8 cellular contexts compared by ENCODE assay signal in the genomic region with DNA sequence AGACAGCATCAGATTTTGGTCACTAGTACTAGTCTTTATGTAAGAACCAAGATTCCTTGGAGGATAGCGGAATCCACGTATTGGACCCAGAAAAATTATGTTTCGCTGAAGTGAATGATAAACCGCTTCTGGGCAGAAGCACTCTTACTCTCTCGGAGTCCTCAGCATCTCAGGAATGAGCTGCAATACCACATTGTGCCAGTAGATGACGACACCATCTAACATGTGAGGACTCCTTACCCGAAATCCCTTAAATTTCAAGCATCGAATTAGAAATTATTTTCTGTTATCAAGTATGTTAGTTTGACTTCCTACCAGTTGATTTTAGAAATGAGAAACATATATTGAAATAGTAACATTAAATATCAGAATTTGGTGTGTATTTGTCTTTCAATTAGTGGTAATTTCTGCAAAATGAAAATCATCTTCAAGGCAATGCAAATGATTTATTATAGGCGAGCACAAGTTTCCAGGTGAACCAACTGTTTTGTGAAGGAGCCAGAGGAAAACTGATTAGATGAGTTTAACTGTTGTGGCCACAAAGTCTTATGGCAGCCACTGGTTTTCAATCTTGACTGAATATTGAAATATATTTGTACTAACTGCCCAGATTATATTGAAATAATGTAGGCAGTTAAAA.
DNase-seq lines count a peak whose midpoint lies in the region; ATAC-seq, FAIRE-seq and TF ChIP-seq lines count a peak whose summit lies in the region.

No MANE protein-coding gene starts in this region.

- H3K36me3 ChIP-seq in KMS-11 (ENCODE audit: insufficient read depth) (no peaks in the 10 kb centered on the region), SJCRH30 (no peaks in the 10 kb centered on the region), trophoblast cell (ENCODE audit: control insufficient read depth in 1 of 2, insufficient read depth in 2 of 2, low read length in 2 of 2) (no peaks in the 10 kb centered on the region)

- H2BK120ac ChIP-seq in trophoblast cell (ENCODE audit: insufficient read depth, low read length, poor library complexity): no peak overlapping the region

- H3K79me1 ChIP-seq in trophoblast cell (ENCODE audit: low read length): no peaks in the 10 kb centered on the region

- H3K79me2 ChIP-seq in KMS-11 (ENCODE audit: insufficient read depth, low read depth) (no peaks in the 10 kb centered on the region), trophoblast cell (ENCODE audit: control insufficient read depth, insufficient read depth, low read length, poor library complexity) (no peaks in the 10 kb centered on the region)

- no peak overlapping the region for H4K8ac ChIP-seq in trophoblast cell (ENCODE audit: low read depth, low read length)

- H2BK5ac ChIP-seq in trophoblast cell (ENCODE audit: low read depth, low read length, poor library complexity): no peak overlapping the region

- peak; percentile 76 for FAIRE-seq in frontal cortex (lab: Jason Lieb, UNC)

- H3K18ac ChIP-seq in trophoblast cell (ENCODE audit: low read length): no peak overlapping the region

- H2BK12ac ChIP-seq in trophoblast cell (ENCODE audit: low read length): no peak overlapping the region

- no CpG with 5 or more reads among the region's 9 CpGs for WGBS in trophoblast cell (ENCODE audit: extremely low coverage, insufficient coverage, insufficient read length)

- H3K27ac ChIP-seq in KMS-11: no peak overlapping the region
- H3K27ac ChIP-seq in SJCRH30: no peak overlapping the region
- H3K27ac ChIP-seq in trophoblast cell (ENCODE audit: low read depth, low read length): no peak overlapping the region

- no peaks in the 10 kb centered on the region for H3K4me1 ChIP-seq in KMS-11 (ENCODE audit: low read depth, poor library complexity, severe bottlenecking)
- no peaks in the 10 kb centered on the region; the same call in 1 of the 2 replicates for H3K4me1 ChIP-seq in SJCRH30
- no peaks in the 10 kb centered on the region for H3K4me1 ChIP-seq in trophoblast cell (ENCODE audit: control insufficient read depth in 1 of 2, insufficient read depth in 2 of 2, low read length in 2 of 2)

- no peaks in the 10 kb centered on the region for H3K9me3 ChIP-seq in SJCRH30 (replicated peaks)
- no peaks in the 10 kb centered on the region for H3K9me3 ChIP-seq in trophoblast cell (ENCODE audit: insufficient read depth, low read depth, low read length)

- no peak overlapping the region for H3K23ac ChIP-seq in trophoblast cell (ENCODE audit: low read length)

- no peak overlapping the region for H3K9ac ChIP-seq in KMS-11
- H3K9ac ChIP-seq in trophoblast cell (ENCODE audit: low read length): no peak overlapping the region

- H3K4me2 ChIP-seq in KMS-11 (no peak overlapping the region), trophoblast cell (ENCODE audit: low read length) (no peak overlapping the region)

- H4K20me1 ChIP-seq in KMS-11 (ENCODE audit: insufficient read depth): no peaks in the 10 kb centered on the region

- DNase-seq in COLO829 (ENCODE audit: low spot score) (peak; percentile 28), SJCRH30 (peak; percentile 61 to 89), frontal cortex (ENCODE audit: low spot score in 2 of 2) (peak; percentile 4 to 39), trophoblast cell (peak; percentile 65 to 93), ureter (ENCODE audit: low spot score) (peak; percentile 78)
- DNase-seq in activated effector memory CD4-positive, alpha-beta T cell treated with Interleukin-2 at 50 U/mL for 16 hours: peak; percentile 54

- H2AFZ ChIP-seq in KMS-11 (ENCODE audit: low read depth) (no peak overlapping the region), trophoblast cell (ENCODE audit: insufficient read depth, low read length, poor library complexity) (no peak overlapping the region)

- H3K4me3 ChIP-seq in KMS-11 (IDR thresholded peaks at IDR 0.05; ENCODE audit: insufficient read depth, low read depth, low read length) (no peak overlapping the region), SJCRH30 (no peak overlapping the region), trophoblast cell (ENCODE audit: low read depth, low read length) (no peak overlapping the region)

- ATAC-seq in GM19455 (IDR thresholded peaks at IDR 0.05; ENCODE audit: unreplicated experiment): peak; percentile 76

- no peak overlapping the region for H3K4ac ChIP-seq in trophoblast cell (ENCODE audit: low read depth, low read length)

- no peak overlapping the region for H2AK5ac ChIP-seq in trophoblast cell (ENCODE audit: low read length)

- H3K27me3 ChIP-seq in KMS-11 (ENCODE audit: insufficient read depth, low read depth) (no peaks in the 10 kb centered on the region), SJCRH30 (no peaks in the 10 kb centered on the region), trophoblast cell (ENCODE audit: insufficient read depth, low read length) (no peaks in the 10 kb centered on the region)

- H4K12ac ChIP-seq in trophoblast cell (ENCODE audit: low read depth, low read length): no peak overlapping the region

- no peak overlapping the region for H4K91ac ChIP-seq in trophoblast cell (ENCODE audit: low read depth, low read length)

- TF ChIP-seq CTCF in KMS-11 (conservative IDR thresholded peaks at IDR 0.05; ENCODE audit: low read depth, low read length): peak; percentile 99

- no peak overlapping the region for H3K14ac ChIP-seq in trophoblast cell (ENCODE audit: low read length)

Comparison
In these comparisons a context has a peak if more than half of its experiments do, and no peak if none do; other contexts are left out.
1. DNase-seq: peak in every context shown above with its lines; median percentile 79 in trophoblast cell; 78 in ureter; 75 in SJCRH30; 54 in activated effector memory CD4-positive, alpha-beta T cell treated with Interleukin-2 at 50 U/mL for 16 hours; 28 in COLO829; 22 in frontal cortex.